Comparison of ENCODE assay signal across 8 cellular contexts in genomic region chr14:91022622-91023028, GRCh38. TPM values are rescaled to one million over a fixed set of nuclear protein-coding genes. Genes with fewer than 3 reads are reported as not detected.
DNase-seq lines count a peak whose midpoint lies in the region; ATAC-seq, FAIRE-seq and TF ChIP-seq lines count a peak whose summit lies in the region.
"Not testable (repeated sequence)": the region's sequence is repeated elsewhere in the genome, so short reads cannot be mapped to it uniquely, and the experiment has no call there.

No MANE protein-coding gene starts in this region.

- H3K9ac ChIP-seq in kidney (ENCODE audit: low read length in 2 of 2), result peak overlapping the region in 1 of 2 donors; percentile 5

- not testable (repeated sequence) for H3K9me3 ChIP-seq in CD8-positive, alpha-beta memory T cell (ENCODE audit: low read length); kidney (ENCODE audit: control insufficient read depth in 1 of 2, low read length in 2 of 2)

- peak in 1 of 5 donors; percentile 34 for DNase-seq in CD8-positive, alpha-beta memory T cell
- peak; percentile 48 for DNase-seq in Jurkat, Clone E6-1 (ENCODE audit: low read depth, low spot score)
- DNase-seq in activated B cell treated with CpG ODN at 0.5 μM for 24 hours (peak; percentile 24), MCF 10A (ENCODE audit: unreplicated experiment) (peak; percentile 17)
- DNase-seq in kidney, result not testable (repeated sequence)
- DNase-seq in stimulated activated CD4-positive, alpha-beta T cell treated with anti-CD3 and anti-CD28 coated beads, Interleukin-4, amount 100 ng/mL, for 4 hours, result peak; percentile 6 to 14

- peak overlapping the region; percentile 77 to 91 (median 86) for H3K4me3 Mint-ChIP-seq in CD8-positive, alpha-beta memory T cell
- H3K4me3 Mint-ChIP-seq in activated B cell treated with CpG ODN at 0.5 μM for 24 hours (peak overlapping the region; percentile 79), MCF 10A (ENCODE audit: unreplicated experiment) (peak overlapping the region; percentile 41)

- peaks cover 27% of the 10 kb centered on the region for H3K4me1 ChIP-seq in CD8-positive, alpha-beta memory T cell (ENCODE audit: insufficient read depth, low read length)
- H3K4me1 ChIP-seq in kidney (ENCODE audit: control insufficient read depth in 1 of 2, insufficient read depth in 1 of 2, low read depth in 1 of 2, low read length in 2 of 2), result not testable (repeated sequence)

- not testable (repeated sequence) for H3K36me3 ChIP-seq in CD8-positive, alpha-beta memory T cell (ENCODE audit: insufficient read depth, low read length); kidney (ENCODE audit: control insufficient read depth in 1 of 2, insufficient read depth in 2 of 2, low read length in 2 of 2)

- peak overlapping the region; percentile 58 for H3K4me3 ChIP-seq in CD8-positive, alpha-beta memory T cell (ENCODE audit: low read length)
- H3K4me3 ChIP-seq in Jurkat, Clone E6-1 (ENCODE audit: low read length), result peak overlapping the region; percentile 6
- peak overlapping the region; percentile 56 to 59 for H3K4me3 ChIP-seq in kidney (ENCODE audit: low read length in 2 of 2)

- TF ChIP-seq CTCF in activated B cell treated with CpG ODN at 0.5 μM for 24 hours (IDR thresholded peaks at IDR 0.05); MCF 10A (IDR thresholded peaks at IDR 0.05; ENCODE audit: unreplicated experiment); kidney (IDR thresholded peaks at IDR 0.05; ENCODE audit: borderline replicate concordance, extremely low read depth, insufficient read depth): not testable (repeated sequence)

- not testable (repeated sequence) for H3K27me3 ChIP-seq in CD8-positive, alpha-beta memory T cell (ENCODE audit: insufficient read depth, low read length, poor library complexity, severe bottlenecking)

- H3K36me3 Mint-ChIP-seq in CD8-positive, alpha-beta memory T cell; activated B cell treated with CpG ODN at 0.5 μM for 24 hours (ENCODE audit: low read depth); MCF 10A (ENCODE audit: insufficient read depth, unreplicated experiment): not testable (repeated sequence)

- intact Hi-C loops in activated B cell treated with CpG ODN at 0.5 μM for 24 hours (cut with micrococcal nuclease), result loop anchor here (1.0 to 2.0 kb wide), 3 partner anchors 13 to 38 kb away; partner anchors contain the start of gene RPS6KA5
- intact Hi-C loops in MCF 10A (cut with micrococcal nuclease); kidney (cut with DNase I): not testable (repeated sequence)

- H3K27ac ChIP-seq in CD8-positive, alpha-beta memory T cell (ENCODE audit: low read depth, low read length), result peak overlapping the region; percentile 33
- H3K27ac ChIP-seq in kidney (ENCODE audit: low read depth in 2 of 2, low read length in 2 of 2), result not testable (repeated sequence)

- not testable (repeated sequence) for H3K9me3 Mint-ChIP-seq in CD8-positive, alpha-beta memory T cell; activated B cell treated with CpG ODN at 0.5 μM for 24 hours; MCF 10A (ENCODE audit: unreplicated experiment)

- CTCF ChIA-PET in CD8-positive, alpha-beta memory T cell (lab: Charles Lee), result not testable (repeated sequence)
- CTCF ChIA-PET in activated B cell treated with CpG ODN at 0.5 μM for 24 hours (lab: Charles Lee), result interaction anchor here (1.1 kb wide), 1 partner anchor 11 kb away, joined by 4 read pairs; no protein-coding TSS in a partner anchor
- CTCF ChIA-PET in MCF 10A (lab: Yijun Ruan, JAX), result interaction anchor here (0.6 kb wide), 1 partner anchor 115 kb away, joined by 3 read pairs; no protein-coding TSS in a partner anchor

- not testable (repeated sequence) for FAIRE-seq in kidney (lab: Jason Lieb, UNC)

- POLR2A ChIA-PET in CD8-positive, alpha-beta memory T cell (lab: Charles Lee), result interaction anchor here (0.6 kb wide), 1 partner anchor 92 kb away, joined by 5 read pairs; no protein-coding TSS in a partner anchor
- POLR2A ChIA-PET in activated B cell treated with CpG ODN at 0.5 μM for 24 hours (lab: Charles Lee), result interaction anchor here (0.6 to 2.0 kb wide), 12 partner anchors 10 to 151 kb away, joined by 3 to 17 read pairs (median 3); partner anchors contain the start of genes DGLUCY and RPS6KA5
- POLR2A ChIA-PET in MCF 10A (lab: Yijun Ruan, JAX), result not testable (repeated sequence)

- not testable (repeated sequence) for BruUV-seq in MCF 10A (replicated peaks; lab: Mats Ljungman, UMichigan)

- not testable (repeated sequence) for H3K27me3 Mint-ChIP-seq in CD8-positive, alpha-beta memory T cell; activated B cell treated with CpG ODN at 0.5 μM for 24 hours; MCF 10A (ENCODE audit: insufficient read depth, unreplicated experiment)

- H3K27ac Mint-ChIP-seq in CD8-positive, alpha-beta memory T cell, result peak overlapping the region; percentile 77 to 95 (median 91)
- H3K27ac Mint-ChIP-seq in activated B cell treated with CpG ODN at 0.5 μM for 24 hours (peak overlapping the region; percentile 92), MCF 10A (ENCODE audit: low read depth, unreplicated experiment) (peak overlapping the region; percentile 57)

- ATAC-seq in GM19324 (IDR thresholded peaks at IDR 0.05; ENCODE audit: low FRiP score, unreplicated experiment), result peak; percentile 78
- peak; percentile 83 for ATAC-seq in HG02840 (IDR thresholded peaks at IDR 0.05; ENCODE audit: low FRiP score, unreplicated experiment)
- ATAC-seq in activated B cell treated with CpG ODN at 0.5 μM for 24 hours (ENCODE audit: low read depth), result peak; percentile 89

- peaks cover 26 to 70% (median 69%) of the 10 kb centered on the region in 3 donors for H3K4me1 Mint-ChIP-seq in CD8-positive, alpha-beta memory T cell
- H3K4me1 Mint-ChIP-seq in activated B cell treated with CpG ODN at 0.5 μM for 24 hours, result peaks cover 66% of the 10 kb centered on the region
- not testable (repeated sequence) for H3K4me1 Mint-ChIP-seq in MCF 10A (ENCODE audit: insufficient read depth, unreplicated experiment)

RNA-seq across cellular contexts. Expression of gene RPS6KA5, which starts 37.8 kb away (rescaled TPM):
- 10 to 100 TPM; 17.7 to 19.9 TPM for total RNA-seq in CD8-positive, alpha-beta memory T cell
- polyA plus RNA-seq in CD8-positive, alpha-beta memory T cell, result 21.3 TPM
- 4.4 TPM for polyA plus RNA-seq in Jurkat, Clone E6-1 (2012; ENCODE audit: insufficient read depth, insufficient read length)
- 13.3 and 16.3 TPM in 2 replicates for total RNA-seq in activated B cell treated with CpG ODN at 0.5 μM for 24 hours
- total RNA-seq in MCF 10A (2022), result 1.3 and 2.2 TPM in 2 replicates
- 9.4 TPM for total RNA-seq in kidney
- 0.95 TPM for polyA plus RNA-seq in kidney (ENCODE audit: insufficient read depth, low read depth, low replicate concordance)

Comparison
In these comparisons a context has a peak if more than half of its experiments do, and no peak if none do; other contexts are left out.
1. H3K4me3 ChIP-seq: peak in every context shown above with its lines; median percentile 58 in CD8-positive, alpha-beta memory T cell; 58 in kidney; 6 in Jurkat, Clone E6-1.